In the genomic region with DNA sequence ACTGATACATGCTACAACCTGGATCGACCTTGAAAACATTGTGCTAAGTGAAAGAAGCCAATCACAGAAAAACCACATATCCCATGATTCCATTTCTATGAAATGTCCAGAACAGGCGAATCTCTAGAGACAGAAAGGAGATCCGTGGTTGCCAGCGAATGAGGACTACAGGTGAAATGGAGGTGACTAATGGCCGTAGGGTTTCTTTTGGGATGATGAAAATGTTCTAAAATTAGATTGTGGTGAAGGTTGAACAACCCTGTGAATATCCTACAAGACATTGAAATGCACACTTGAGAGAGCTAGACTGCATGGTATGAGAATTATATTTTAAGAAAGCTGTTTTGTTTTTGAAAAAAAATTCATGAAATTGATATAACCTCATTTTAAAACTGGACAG, we compare ENCODE assay signal across 30 cellular contexts.
"Had no signal": no experiment of that assay in that cellular context is flagged by ENCODE, and none has a peak within 500 bp of the region (broad histone marks: within the 10 kb centered on the region; RNA-seq: fewer than 3 reads in every experiment).

No MANE protein-coding gene starts in this region.

- H3K36me3 ChIP-seq: brain microvascular endothelial cell, esophagus muscularis mucosa, gastrocnemius medialis, heart left ventricle, WERI-Rb-1 had no signal

- FAIRE-seq: astrocyte, colon had no signal

- ATAC-seq: activated CD4-positive, CD25-positive, alpha-beta regulatory T cell treated with anti-CD3 and anti-CD28 coated beads, Interleukin-2, amount 50 U/mL, for 24 hours; activated CD8-positive, alpha-beta memory T cell treated with anti-CD3 and anti-CD28 coated beads, Interleukin-2, amount 10 ng/mL, durations not matched to agents 7 days and 5 days; activated CD8-positive, alpha-beta T cell treated with anti-CD3 and anti-CD28 coated beads, Interleukin-2, amount 10 ng/mL, durations not matched to agents 7 days and 5 days; activated naive CD4-positive, alpha-beta T cell treated with anti-CD3 and anti-CD28 coated beads, Interleukin-2, amount 50 U/mL, for 72 hours; effector memory CD8-positive, alpha-beta T cell; foreskin keratinocyte; gastrocnemius medialis; heart left ventricle had no signal

- H3K4me3 ChIP-seq: esophagus muscularis mucosa, gastrocnemius medialis, heart left ventricle had no signal

- H3K27me3 ChIP-seq: brain microvascular endothelial cell, esophagus muscularis mucosa, foreskin keratinocyte, gastrocnemius medialis, heart left ventricle had no signal

- H3K27ac ChIP-seq: brain microvascular endothelial cell, esophagus muscularis mucosa, foreskin keratinocyte, gastrocnemius medialis, heart left ventricle, WERI-Rb-1 had no signal

- DNase-seq: activated B cell treated with CpG ODN at 0.5 μM for 24 hours; activated CD4-positive, alpha-beta memory T cell treated with anti-CD3 and anti-CD28 coated beads for 36 hours; activated CD4-positive, alpha-beta T cell treated with anti-CD3 and anti-CD28 coated beads, Interleukin-2, amount 10 ng/mL, durations not matched to agents 24 days and 14 days; activated CD8-positive, alpha-beta memory T cell treated with anti-CD3 and anti-CD28 coated beads, Interleukin-2, amount 10 ng/mL, durations not matched to agents 7 days and 5 days; activated CD8-positive, alpha-beta memory T cell treated with anti-CD3 and anti-CD28 coated beads, Interleukin-2, amount 50 U/mL, for 4 hours; activated CD8-positive, alpha-beta T cell treated with anti-CD3 and anti-CD28 coated beads, Interleukin-2, amount 10 ng/mL, durations not matched to agents 7 days and 5 days; activated gamma-delta T cell; activated naive CD4-positive, alpha-beta T cell; activated naive CD4-positive, alpha-beta T cell treated with anti-CD3 and anti-CD28 coated beads, Interleukin-2, amount 10 ng/mL, durations not matched to agents 7 days and 5 days; activated naive CD8-positive, alpha-beta T cell treated with anti-CD3 and anti-CD28 coated beads, Interleukin-2, amount 10 ng/mL, durations not matched to agents 7 days and 5 days; activated T-cell treated with anti-CD3 and anti-CD28 coated beads, Interleukin-2, amount 50 U/mL, for 1 hour; activated T-cell treated with anti-CD3 and anti-CD28 coated beads, Interleukin-2, amount 50 U/mL, for 48 hours; brain microvascular endothelial cell; caudate nucleus; cortex of kidney; dermis blood vessel endothelial cell; effector CD4-positive, alpha-beta T cell; effector memory CD8-positive, alpha-beta T cell; erythroblast; foreskin keratinocyte; gastrocnemius medialis; glutamatergic neuron; heart left ventricle; T-helper 9 cell; WERI-Rb-1 had no signal

- H3K4me1 ChIP-seq: esophagus muscularis mucosa, foreskin keratinocyte, gastrocnemius medialis, heart left ventricle had no signal

- H3K9me3 ChIP-seq: gastrocnemius medialis had no signal
